In the genomic region with DNA sequence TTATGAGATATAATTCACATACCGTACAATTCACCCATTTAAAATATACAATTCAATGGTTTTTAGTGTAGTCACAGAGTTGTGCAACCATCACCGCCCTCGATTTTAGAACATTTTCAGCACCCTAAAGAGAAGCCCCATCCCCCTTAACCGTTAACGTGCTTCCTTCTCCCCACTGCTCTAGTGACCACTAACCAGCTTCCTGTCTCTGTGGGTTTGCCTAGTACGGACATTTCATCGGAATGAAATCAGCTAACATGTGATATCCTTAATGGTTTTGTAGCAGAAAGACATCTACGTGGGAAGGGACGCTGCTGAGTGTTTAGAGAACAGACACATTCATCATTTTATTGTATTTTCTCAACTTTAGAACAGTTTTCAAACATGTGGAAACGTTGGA, we compare ENCODE assay signal across 14 cellular contexts.
DNase-seq lines count a peak whose midpoint lies in the region; ATAC-seq and TF ChIP-seq lines count a peak whose summit lies in the region.
"Had no signal": no experiment of that assay in that cellular context is flagged by ENCODE, and none has a peak within 500 bp of the region (broad histone marks: within the 10 kb centered on the region; RNA-seq: fewer than 3 reads in every experiment).

No MANE protein-coding gene starts in this region.

- no peaks in the 10 kb centered on the region for H3K4me1 Mint-ChIP-seq in CD4-positive, alpha-beta T cell (ENCODE audit: low read depth)

- no peaks in the 10 kb centered on the region for H3K36me3 Mint-ChIP-seq in CD4-positive, alpha-beta T cell (ENCODE audit: low read depth)

- TF ChIP-seq CTCF in AG04450 (IDR thresholded peaks at IDR 0.05; ENCODE audit: low read depth, low read length): no peak
- TF ChIP-seq CTCF in fibroblast of pulmonary artery (IDR thresholded peaks at IDR 0.05; ENCODE audit: low read length, missing control alignments): no peak
- no peak for TF ChIP-seq CTCF in A673 (conservative IDR thresholded peaks at IDR 0.05; ENCODE audit: low read depth, low read length)
- TF ChIP-seq CTCF in CD4-positive, alpha-beta T cell (IDR thresholded peaks at IDR 0.05): no peak
- TF ChIP-seq CTCF in Peyer's patch (IDR thresholded peaks at IDR 0.05): no peak

- in situ Hi-C loops in SK-MEL-5 (cut with HindIII; ENCODE audit: low pct_unique_long_range_greater_than_20kb, low sequenced_read_pairs): no loop called here

- no TSS peak for BruUV-seq in A673 (replicated peaks; lab: Mats Ljungman, UMichigan)

- CTCF ChIA-PET in AG04450 (lab: Charles Lee) (no interaction called here), A673 (lab: Charles Lee) (no interaction called here)
- CTCF ChIA-PET in CD4-positive, alpha-beta T cell (lab: Charles Lee): no interaction called here

- H3K36me3 ChIP-seq in A673 (ENCODE audit: insufficient read depth, low read length, poor library complexity, severe bottlenecking): no peaks in the 10 kb centered on the region
- no peaks in the 10 kb centered on the region for H3K36me3 ChIP-seq in Peyer's patch
- H3K36me3 ChIP-seq: colonic mucosa, esophagus muscularis mucosa had no signal

- no peak for TF ChIP-seq POLR2A in Peyer's patch (IDR thresholded peaks at IDR 0.05)

- no peaks in the 10 kb centered on the region for H3K27me3 ChIP-seq in AG04450 (ENCODE audit: control insufficient read depth, insufficient read depth, low read length)
- H3K27me3 ChIP-seq in A673 (replicated peaks; ENCODE audit: insufficient read depth, low read depth, low read length, poor library complexity): peaks cover 4% of the 10 kb centered on the region
- peaks cover 2% of the 10 kb centered on the region for H3K27me3 ChIP-seq in CD4-positive, alpha-beta T cell (ENCODE audit: control insufficient read depth, insufficient read depth, low read length)
- H3K27me3 ChIP-seq in Peyer's patch: no peaks in the 10 kb centered on the region
- H3K27me3 ChIP-seq: colonic mucosa, esophagus muscularis mucosa had no signal

- no peak for ATAC-seq in CD4-positive, alpha-beta T cell (ENCODE audit: poor library complexity)

- peaks cover 4% of the 10 kb centered on the region; the same call in 1 of the 2 replicates for H3K9me3 ChIP-seq in AG04450 (ENCODE audit: control insufficient read depth, insufficient read depth, low read length)
- H3K9me3 ChIP-seq in A673 (ENCODE audit: low read depth, low read length, poor library complexity, severe bottlenecking): no peaks in the 10 kb centered on the region
- no peaks in the 10 kb centered on the region for H3K9me3 ChIP-seq in CD4-positive, alpha-beta T cell (ENCODE audit: control insufficient read depth, low read length)
- no peaks in the 10 kb centered on the region for H3K9me3 ChIP-seq in Peyer's patch
- H3K9me3 ChIP-seq: colonic mucosa, esophagus muscularis mucosa had no signal

- intact Hi-C loops in A673 (cut with micrococcal nuclease; ENCODE audit: unreplicated experiment): no loop called here
- intact Hi-C loops in CD4-positive, alpha-beta T cell (cut with DNase I, micrococcal nuclease): no loop called here

- peaks cover 11% of the 10 kb centered on the region for H3K27me3 Mint-ChIP-seq in CD4-positive, alpha-beta T cell

- H3K27ac ChIP-seq in AG04450 (ENCODE audit: low read depth, low read length) (no peak overlapping the region), A673 (ENCODE audit: low read depth, low read length, poor library complexity, severe bottlenecking) (no peak overlapping the region), Peyer's patch (no peak overlapping the region)
- no peak overlapping the region for H3K27ac ChIP-seq in CD4-positive, alpha-beta T cell (ENCODE audit: low read depth, low read length)
- H3K27ac ChIP-seq: colonic mucosa, esophagus muscularis mucosa had no signal

- H3K9me3 Mint-ChIP-seq in CD4-positive, alpha-beta T cell: no peaks in the 10 kb centered on the region

- DNase-seq in AG04450 (ENCODE audit: low read depth, low spot score) (peak; percentile 18), HK-2 (ENCODE audit: unreplicated experiment) (peak; percentile 44), SK-MEL-5 (ENCODE audit: low read depth, low spot score) (peak; percentile 18), fibroblast of pulmonary artery (ENCODE audit: low read depth) (peak; percentile 45), T-helper 9 cell (no peak), A673 (ENCODE audit: low spot score) (no peak), Peyer's patch (no peak)
- no peak for DNase-seq in CD4-positive, alpha-beta T cell
- DNase-seq: colonic mucosa, DND-41, mesendoderm, MM.1S, NCI-H2171 treated with DMSO at 0.1 percent for 48 hours had no signal

- POLR2A ChIA-PET in AG04450 (lab: Yijun Ruan, JAX) (interaction anchor here (0.7 kb wide), 1 partner anchor 16 kb away, joined by 3 read pairs; no protein-coding TSS in a partner anchor), A673 (lab: Charles Lee; ENCODE audit: low non-redundant PET) (no interaction called here)
- POLR2A ChIA-PET in CD4-positive, alpha-beta T cell (lab: Charles Lee): no interaction called here

- no peak overlapping the region for H3K4me3 Mint-ChIP-seq in CD4-positive, alpha-beta T cell

- H3K4me3 ChIP-seq in AG04450 (ENCODE audit: low read depth, low read length) (no peak overlapping the region), fibroblast of pulmonary artery (replicated peaks; ENCODE audit: low read depth, low read length) (no peak overlapping the region), A673 (ENCODE audit: low read depth, low read length, poor library complexity, severe bottlenecking) (no peak overlapping the region), Peyer's patch (no peak overlapping the region)
- H3K4me3 ChIP-seq: colonic mucosa, esophagus muscularis mucosa had no signal

- H3K4me1 ChIP-seq in A673 (ENCODE audit: insufficient read depth, low read length, poor library complexity, severe bottlenecking) (no peaks in the 10 kb centered on the region), Peyer's patch (no peaks in the 10 kb centered on the region)
- H3K4me1 ChIP-seq: colonic mucosa, esophagus muscularis mucosa had no signal

- no peak overlapping the region for H3K27ac Mint-ChIP-seq in CD4-positive, alpha-beta T cell

Comparison
In these comparisons a context has a peak if more than half of its experiments do, and no peak if none do; other contexts are left out.
1. DNase-seq: peak in AG04450 (single experiment), HK-2 (single experiment), SK-MEL-5 (single experiment) and fibroblast of pulmonary artery (single experiment); none in T-helper 9 cell (single experiment), A673 (single experiment), CD4-positive, alpha-beta T cell (0 of 10) and Peyer's patch (0 of 3).